3 cellular contexts compared by ENCODE assay signal in the genomic region with DNA sequence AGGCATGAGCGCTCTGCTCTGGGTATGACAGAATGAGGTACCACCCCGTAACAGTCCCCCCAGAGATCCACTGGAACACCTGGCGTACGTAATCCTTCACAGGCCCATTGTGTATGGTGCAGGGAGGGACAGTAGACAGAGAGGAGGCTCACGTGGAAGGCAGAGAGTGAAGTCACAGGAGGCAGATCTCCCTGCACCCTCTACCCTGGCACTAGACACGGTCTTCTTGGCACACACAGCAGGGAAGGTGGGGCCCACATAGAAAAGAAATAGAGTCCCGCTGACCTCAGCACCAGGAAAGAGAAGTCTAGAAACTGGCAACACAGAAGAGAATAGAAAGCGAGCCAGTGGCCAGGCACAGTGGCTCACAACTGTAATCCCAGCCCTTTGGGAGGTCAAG.
TF ChIP-seq lines count a peak whose summit lies in the region.

No MANE protein-coding gene starts in this region.

TF ChIP-seq in SK-N-SH, 30 proteins besides CTCF, POLR2A, EP300 and RAD21 (continued from another document and continues in another):
- TF ChIP-seq, protein P1, sequence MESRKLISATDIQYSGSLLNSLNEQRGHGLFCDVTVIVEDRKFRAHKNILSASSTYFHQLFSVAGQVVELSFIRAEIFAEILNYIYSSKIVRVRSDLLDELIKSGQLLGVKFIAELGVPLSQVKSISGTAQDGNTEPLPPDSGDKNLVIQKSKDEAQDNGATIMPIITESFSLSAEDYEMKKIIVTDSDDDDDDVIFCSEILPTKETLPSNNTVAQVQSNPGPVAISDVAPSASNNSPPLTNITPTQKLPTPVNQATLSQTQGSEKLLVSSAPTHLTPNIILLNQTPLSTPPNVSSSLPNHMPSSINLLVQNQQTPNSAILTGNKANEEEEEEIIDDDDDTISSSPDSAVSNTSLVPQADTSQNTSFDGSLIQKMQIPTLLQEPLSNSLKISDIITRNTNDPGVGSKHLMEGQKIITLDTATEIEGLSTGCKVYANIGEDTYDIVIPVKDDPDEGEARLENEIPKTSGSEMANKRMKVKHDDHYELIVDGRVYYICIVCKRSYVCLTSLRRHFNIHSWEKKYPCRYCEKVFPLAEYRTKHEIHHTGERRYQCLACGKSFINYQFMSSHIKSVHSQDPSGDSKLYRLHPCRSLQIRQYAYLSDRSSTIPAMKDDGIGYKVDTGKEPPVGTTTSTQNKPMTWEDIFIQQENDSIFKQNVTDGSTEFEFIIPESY (IDR thresholded peaks at IDR 0.05; ENCODE audit: borderline replicate concordance, low read depth), result no peak
- TF ChIP-seq TEAD4 (IDR thresholded peaks at IDR 0.05; ENCODE audit: borderline replicate concordance, insufficient read depth) (no peak), SIN3A (IDR thresholded peaks at IDR 0.05; ENCODE audit: borderline replicate concordance, low read depth, low read length) (no peak), FOXJ3 (CRISPR knock-in tag; IDR thresholded peaks at IDR 0.05) (no peak), GATA2 (CRISPR knock-in tag; IDR thresholded peaks at IDR 0.05) (no peak), YY1 (IDR thresholded peaks at IDR 0.05; ENCODE audit: low read depth) (no peak), ELF1 (IDR thresholded peaks at IDR 0.05) (no peak), JUND (IDR thresholded peaks at IDR 0.05) (no peak), CHD2 (IDR thresholded peaks at IDR 0.05; ENCODE audit: low read length, partially characterized antibody) (no peak), MAX (IDR thresholded peaks at IDR 0.05; ENCODE audit: low read depth) (no peak), GABPA (IDR thresholded peaks at IDR 0.05; ENCODE audit: low read depth) (no peak), TAF1 (IDR thresholded peaks at IDR 0.05; ENCODE audit: borderline replicate concordance, low read depth, low read length) (no peak), NRF1 (IDR thresholded peaks at IDR 0.05; ENCODE audit: low read depth, low read length) (no peak), NFIC (IDR thresholded peaks at IDR 0.05; ENCODE audit: borderline replicate concordance) (no peak), MXI1 (IDR thresholded peaks at IDR 0.05; ENCODE audit: low read depth, low read length) (no peak)
- TF ChIP-seq, protein P2, sequence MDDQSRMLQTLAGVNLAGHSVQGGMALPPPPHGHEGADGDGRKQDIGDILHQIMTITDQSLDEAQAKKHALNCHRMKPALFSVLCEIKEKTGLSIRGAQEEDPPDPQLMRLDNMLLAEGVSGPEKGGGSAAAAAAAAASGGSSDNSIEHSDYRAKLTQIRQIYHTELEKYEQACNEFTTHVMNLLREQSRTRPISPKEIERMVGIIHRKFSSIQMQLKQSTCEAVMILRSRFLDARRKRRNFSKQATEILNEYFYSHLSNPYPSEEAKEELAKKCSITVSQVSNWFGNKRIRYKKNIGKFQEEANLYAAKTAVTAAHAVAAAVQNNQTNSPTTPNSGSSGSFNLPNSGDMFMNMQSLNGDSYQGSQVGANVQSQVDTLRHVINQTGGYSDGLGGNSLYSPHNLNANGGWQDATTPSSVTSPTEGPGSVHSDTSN (IDR thresholded peaks at IDR 0.05), result no peak

TF ChIP-seq in SK-N-SH treated with all-trans-retinoic acid at 6 μM for 48 hours, 23 proteins besides CTCF, POLR2A, EP300 and RAD21 (continued from another document):
- no peak for TF ChIP-seq TSHZ2 (CRISPR knock-in tag; IDR thresholded peaks at IDR 0.05)
- no peak for TF ChIP-seq ARNTL (CRISPR knock-in tag; IDR thresholded peaks at IDR 0.05; ENCODE audit: borderline replicate concordance, low read depth)
- TF ChIP-seq TCF4 (CRISPR knock-in tag; IDR thresholded peaks at IDR 0.05; ENCODE audit: borderline replicate concordance), result no peak
- no peak for TF ChIP-seq ZFP3 (CRISPR knock-in tag; IDR thresholded peaks at IDR 0.05)
- TF ChIP-seq RARB (CRISPR knock-in tag; IDR thresholded peaks at IDR 0.05), result no peak

TF ChIP-seq in WTC11, 78 proteins besides CTCF, POLR2A, EP300 and RAD21 (continued from another document):
- TF ChIP-seq, protein P3, sequence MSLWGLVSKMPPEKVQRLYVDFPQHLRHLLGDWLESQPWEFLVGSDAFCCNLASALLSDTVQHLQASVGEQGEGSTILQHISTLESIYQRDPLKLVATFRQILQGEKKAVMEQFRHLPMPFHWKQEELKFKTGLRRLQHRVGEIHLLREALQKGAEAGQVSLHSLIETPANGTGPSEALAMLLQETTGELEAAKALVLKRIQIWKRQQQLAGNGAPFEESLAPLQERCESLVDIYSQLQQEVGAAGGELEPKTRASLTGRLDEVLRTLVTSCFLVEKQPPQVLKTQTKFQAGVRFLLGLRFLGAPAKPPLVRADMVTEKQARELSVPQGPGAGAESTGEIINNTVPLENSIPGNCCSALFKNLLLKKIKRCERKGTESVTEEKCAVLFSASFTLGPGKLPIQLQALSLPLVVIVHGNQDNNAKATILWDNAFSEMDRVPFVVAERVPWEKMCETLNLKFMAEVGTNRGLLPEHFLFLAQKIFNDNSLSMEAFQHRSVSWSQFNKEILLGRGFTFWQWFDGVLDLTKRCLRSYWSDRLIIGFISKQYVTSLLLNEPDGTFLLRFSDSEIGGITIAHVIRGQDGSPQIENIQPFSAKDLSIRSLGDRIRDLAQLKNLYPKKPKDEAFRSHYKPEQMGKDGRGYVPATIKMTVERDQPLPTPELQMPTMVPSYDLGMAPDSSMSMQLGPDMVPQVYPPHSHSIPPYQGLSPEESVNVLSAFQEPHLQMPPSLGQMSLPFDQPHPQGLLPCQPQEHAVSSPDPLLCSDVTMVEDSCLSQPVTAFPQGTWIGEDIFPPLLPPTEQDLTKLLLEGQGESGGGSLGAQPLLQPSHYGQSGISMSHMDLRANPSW (CRISPR knock-in tag; conservative IDR thresholded peaks at IDR 0.05; ENCODE audit: low read depth), result no peak
- TF ChIP-seq, protein P4, sequence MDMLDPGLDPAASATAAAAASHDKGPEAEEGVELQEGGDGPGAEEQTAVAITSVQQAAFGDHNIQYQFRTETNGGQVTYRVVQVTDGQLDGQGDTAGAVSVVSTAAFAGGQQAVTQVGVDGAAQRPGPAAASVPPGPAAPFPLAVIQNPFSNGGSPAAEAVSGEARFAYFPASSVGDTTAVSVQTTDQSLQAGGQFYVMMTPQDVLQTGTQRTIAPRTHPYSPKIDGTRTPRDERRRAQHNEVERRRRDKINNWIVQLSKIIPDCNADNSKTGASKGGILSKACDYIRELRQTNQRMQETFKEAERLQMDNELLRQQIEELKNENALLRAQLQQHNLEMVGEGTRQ (CRISPR knock-in tag; IDR thresholded peaks at IDR 0.05), result no peak
- no peak for TF ChIP-seq ATF1 (CRISPR knock-in tag; IDR thresholded peaks at IDR 0.05)
- TF ChIP-seq HMGA2 (CRISPR knock-in tag; IDR thresholded peaks at IDR 0.05), result no peak
- no peak for TF ChIP-seq ZBTB21 (CRISPR knock-in tag; IDR thresholded peaks at IDR 0.05; ENCODE audit: borderline replicate concordance)
- TF ChIP-seq, protein P5, sequence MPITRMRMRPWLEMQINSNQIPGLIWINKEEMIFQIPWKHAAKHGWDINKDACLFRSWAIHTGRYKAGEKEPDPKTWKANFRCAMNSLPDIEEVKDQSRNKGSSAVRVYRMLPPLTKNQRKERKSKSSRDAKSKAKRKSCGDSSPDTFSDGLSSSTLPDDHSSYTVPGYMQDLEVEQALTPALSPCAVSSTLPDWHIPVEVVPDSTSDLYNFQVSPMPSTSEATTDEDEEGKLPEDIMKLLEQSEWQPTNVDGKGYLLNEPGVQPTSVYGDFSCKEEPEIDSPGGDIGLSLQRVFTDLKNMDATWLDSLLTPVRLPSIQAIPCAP (CRISPR knock-in tag; IDR thresholded peaks at IDR 0.05), result no peak
- no peak for TF ChIP-seq ZNF232 (CRISPR knock-in tag; IDR thresholded peaks at IDR 0.05)
- no peak for TF ChIP-seq FOXK1 (CRISPR knock-in tag; IDR thresholded peaks at IDR 0.05)
- TF ChIP-seq MYBL2 (CRISPR knock-in tag; IDR thresholded peaks at IDR 0.05), result no peak
- no peak for TF ChIP-seq ZNF121 (CRISPR knock-in tag; IDR thresholded peaks at IDR 0.05)
- TF ChIP-seq, protein P6, sequence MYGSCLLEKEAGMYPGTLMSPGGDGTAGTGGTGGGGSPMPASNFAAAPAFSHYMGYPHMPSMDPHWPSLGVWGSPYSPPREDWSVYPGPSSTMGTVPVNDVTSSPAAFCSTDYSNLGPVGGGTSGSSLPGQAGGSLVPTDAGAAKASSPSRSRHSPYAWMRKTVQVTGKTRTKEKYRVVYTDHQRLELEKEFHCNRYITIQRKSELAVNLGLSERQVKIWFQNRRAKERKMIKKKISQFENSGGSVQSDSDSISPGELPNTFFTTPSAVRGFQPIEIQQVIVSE (CRISPR knock-in tag; IDR thresholded peaks at IDR 0.05; ENCODE audit: borderline replicate concordance), result no peak
- TF ChIP-seq ZMAT4 (CRISPR knock-in tag; IDR thresholded peaks at IDR 0.05), result no peak
- TF ChIP-seq TEAD1 (CRISPR knock-in tag; IDR thresholded peaks at IDR 0.05), result no peak
- TF ChIP-seq SMAD4 (CRISPR knock-in tag; IDR thresholded peaks at IDR 0.05), result no peak
TF ChIP-seq in WTC11: peak in this region for 0.
